ENCODE assay signal across 1 cellular context in the genomic region with DNA sequence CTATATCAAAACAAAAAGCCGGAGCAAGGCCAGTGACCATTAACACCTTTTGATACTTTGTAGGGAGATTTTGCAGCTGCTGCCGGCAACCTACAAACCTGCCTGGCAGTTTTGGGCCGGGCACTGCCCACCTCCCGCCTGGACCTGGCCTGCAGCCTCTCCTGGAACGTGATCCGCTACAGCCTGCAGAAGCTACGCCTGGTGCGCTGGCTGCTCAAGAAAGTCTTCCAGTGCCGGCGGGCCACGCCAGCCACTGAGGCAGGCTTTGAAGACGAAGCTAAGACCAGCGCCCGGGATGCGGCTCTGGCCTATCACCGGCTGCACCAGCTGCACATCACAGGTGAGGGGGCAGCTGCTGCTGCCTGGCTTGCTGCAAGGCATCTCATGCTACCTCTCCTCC.
TF ChIP-seq lines count a peak whose summit lies in the region.

No MANE protein-coding gene starts in this region.

TF ChIP-seq in HepG2, 621 proteins besides CTCF, POLR2A, EP300 and RAD21:
- TF ChIP-seq HES4 (CRISPR knock-in tag; IDR thresholded peaks at IDR 0.05; ENCODE audit: borderline replicate concordance), result no peak
- peak; percentile 56 for TF ChIP-seq AGO2 (optimal IDR thresholded peaks at IDR 0.05; ENCODE audit: low read depth, low read length)
